Comparison of ENCODE assay signal across 9 cellular contexts in the genomic region with DNA sequence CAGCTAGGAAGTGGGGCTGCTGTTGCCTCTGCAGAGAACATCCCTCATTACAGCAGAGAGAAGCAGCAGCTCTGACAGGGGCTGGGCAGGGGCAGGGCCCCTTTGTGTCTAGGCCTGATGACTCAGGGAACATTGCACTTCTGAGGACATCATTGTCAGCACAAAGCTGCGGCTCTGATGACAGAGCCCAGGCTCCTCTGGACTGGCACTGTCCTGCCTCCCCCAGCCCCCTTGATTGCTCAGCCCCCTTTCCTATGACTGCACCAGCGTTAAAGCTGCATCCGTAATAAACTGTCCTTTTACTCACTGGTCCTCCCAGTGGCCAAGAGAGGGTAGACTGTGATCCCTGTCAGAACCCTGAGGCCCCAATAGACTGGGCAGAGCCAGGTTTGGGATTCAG. TPM values are rescaled to one million over a fixed set of nuclear protein-coding genes. Genes with fewer than 3 reads are reported as not detected.
DNase-seq lines count a peak whose midpoint lies in the region; ATAC-seq, FAIRE-seq and TF ChIP-seq lines count a peak whose summit lies in the region.
"Had no signal": no experiment of that assay in that cellular context is flagged by ENCODE, and none has a peak within 500 bp of the region (broad histone marks: within the 10 kb centered on the region; RNA-seq: fewer than 3 reads in every experiment).

No MANE protein-coding gene starts in this region.

- H3K27me3 Mint-ChIP-seq in chondrocyte (ENCODE audit: low read depth) (peaks cover 58% of the 10 kb centered on the region), neural crest cell (ENCODE audit: low read depth) (peaks cover 24% of the 10 kb centered on the region)
- H3K27me3 Mint-ChIP-seq in CD4-positive, alpha-beta memory T cell, result peaks cover 18 to 19% of the 10 kb centered on the region in 2 donors

- no peak overlapping the region for H3K9ac ChIP-seq in kidney (ENCODE audit: low read length in 2 of 2)

- no peaks in the 10 kb centered on the region for H3K27me3 ChIP-seq in CD4-positive, alpha-beta memory T cell (ENCODE audit: insufficient read depth, low read length)

- no peaks in the 10 kb centered on the region for H3K4me1 Mint-ChIP-seq in chondrocyte (ENCODE audit: low read depth)
- H3K4me1 Mint-ChIP-seq in neural crest cell, result peaks cover 21% of the 10 kb centered on the region
- no peaks in the 10 kb centered on the region for H3K4me1 Mint-ChIP-seq in CD4-positive, alpha-beta memory T cell

- POLR2A ChIA-PET in CD4-positive, alpha-beta memory T cell (lab: Charles Lee; ENCODE audit: partially characterized antibody), result no interaction called here

- TF ChIP-seq CTCF in LNCAP (IDR thresholded peaks at IDR 0.05), result peak; percentile 22; the same call in 1 of the 2 replicates
- peak; percentile 67 for TF ChIP-seq CTCF in chondrocyte (IDR thresholded peaks at IDR 0.05)
- peak; percentile 52 for TF ChIP-seq CTCF in neural crest cell (conservative IDR thresholded peaks at IDR 0.05)
- TF ChIP-seq CTCF in kidney (IDR thresholded peaks at IDR 0.05; ENCODE audit: borderline replicate concordance, extremely low read depth, insufficient read depth), result no peak

- H3K9me3 ChIP-seq in kidney (ENCODE audit: control insufficient read depth in 1 of 2, low read length in 2 of 2), result no peaks in the 10 kb centered on the region
- no peaks in the 10 kb centered on the region for H3K9me3 ChIP-seq in CD4-positive, alpha-beta memory T cell (ENCODE audit: control insufficient read depth in 1 of 2, low read length in 2 of 2)

- H3K4me1 ChIP-seq in kidney (ENCODE audit: control insufficient read depth in 1 of 2, insufficient read depth in 1 of 2, low read depth in 1 of 2, low read length in 2 of 2), result no peaks in the 10 kb centered on the region
- no peaks in the 10 kb centered on the region for H3K4me1 ChIP-seq in CD4-positive, alpha-beta memory T cell (ENCODE audit: insufficient read depth, low read length)

- H3K4me3 Mint-ChIP-seq in chondrocyte (ENCODE audit: unreplicated experiment) (no peak overlapping the region), neural crest cell (no peak overlapping the region)
- H3K4me3 Mint-ChIP-seq in CD4-positive, alpha-beta memory T cell, result no peak overlapping the region

- H3K27ac Mint-ChIP-seq in chondrocyte (ENCODE audit: unreplicated experiment), result no peak overlapping the region
- H3K27ac Mint-ChIP-seq in neural crest cell (ENCODE audit: unreplicated experiment), result no peak overlapping the region
- no peak overlapping the region for H3K27ac Mint-ChIP-seq in CD4-positive, alpha-beta memory T cell

- FAIRE-seq in kidney (lab: Jason Lieb, UNC), result no peak

- no peak overlapping the region for H3K4me3 ChIP-seq in kidney (ENCODE audit: low read length in 2 of 2)
- H3K4me3 ChIP-seq in CD4-positive, alpha-beta memory T cell (ENCODE audit: low read length in 2 of 2), result no peak overlapping the region

- no peak for ATAC-seq in GM19397 (IDR thresholded peaks at IDR 0.05; ENCODE audit: unreplicated experiment)

- CTCF ChIA-PET in CD4-positive, alpha-beta memory T cell (lab: Charles Lee; ENCODE audit: partially characterized antibody), result no interaction called here

- DNase-seq in GM03348 (ENCODE audit: low spot score) (peak; percentile 65), chondrocyte (ENCODE audit: low spot score) (no peak), neural crest cell (ENCODE audit: low read depth, low spot score) (no peak), HCEC 1CT (no peak), kidney (no peak)
- no peak for DNase-seq in CD4-positive, alpha-beta memory T cell
- DNase-seq: aorta had no signal

- H3K36me3 Mint-ChIP-seq in chondrocyte (ENCODE audit: low read depth) (peaks cover 2% of the 10 kb centered on the region), neural crest cell (ENCODE audit: low read depth) (no peaks in the 10 kb centered on the region)
- H3K36me3 Mint-ChIP-seq in CD4-positive, alpha-beta memory T cell, result no peaks in the 10 kb centered on the region

- H3K9me3 Mint-ChIP-seq in chondrocyte (ENCODE audit: low read depth), result no peaks in the 10 kb centered on the region
- H3K9me3 Mint-ChIP-seq in neural crest cell, result no peaks in the 10 kb centered on the region
- peaks cover 0 to 4% (median 0%) of the 10 kb centered on the region in 8 donors for H3K9me3 Mint-ChIP-seq in CD4-positive, alpha-beta memory T cell

- H3K36me3 ChIP-seq in kidney (ENCODE audit: control insufficient read depth in 1 of 2, insufficient read depth in 2 of 2, low read length in 2 of 2), result no peaks in the 10 kb centered on the region
- no peaks in the 10 kb centered on the region for H3K36me3 ChIP-seq in CD4-positive, alpha-beta memory T cell (ENCODE audit: insufficient read depth, low read length)

- H3K27ac ChIP-seq in kidney (ENCODE audit: low read depth in 2 of 2, low read length in 2 of 2), result no peak overlapping the region
- no peak overlapping the region for H3K27ac ChIP-seq in CD4-positive, alpha-beta memory T cell (ENCODE audit: low read depth, low read length)

- intact Hi-C loops in kidney (cut with DNase I), result no loop called here
- intact Hi-C loops in CD4-positive, alpha-beta memory T cell (cut with micrococcal nuclease), result no loop called here

RNA-seq across cellular contexts. Expression of a gene that starts 18.3 kb away (rescaled TPM):
- not detected in 3 replicates for total RNA-seq in chondrocyte
- total RNA-seq in neural crest cell, result 0.36 and 0.61 TPM in 2 replicates
- not detected for total RNA-seq in kidney
- polyA plus RNA-seq in kidney (ENCODE audit: insufficient read depth, low read depth, low replicate concordance), result not detected
- not detected for total RNA-seq in CD4-positive, alpha-beta memory T cell
- polyA plus RNA-seq in CD4-positive, alpha-beta memory T cell, result not detected
- total RNA-seq: aorta had no signal
- polyA plus RNA-seq: aorta had no signal
